Comparison of ENCODE assay signal across 29 cellular contexts in genomic region chr2:143467011-143467410, GRCh38.
"Had no signal": no experiment of that assay in that cellular context is flagged by ENCODE, and none has a peak within 500 bp of the region (broad histone marks: within the 10 kb centered on the region; RNA-seq: fewer than 3 reads in every experiment).

No MANE protein-coding gene starts in this region.

- H3K4me3 ChIP-seq: adrenal gland, Peyer's patch, SJSA1 had no signal

- H3K36me3 ChIP-seq: adrenal gland, Peyer's patch, SJSA1 had no signal

- H3K4me3 Mint-ChIP-seq: activated CD4-positive, alpha-beta memory T cell treated with anti-CD3 and anti-CD28 coated beads for 36 hours; activated CD4-positive, alpha-beta T cell treated with anti-CD3 and anti-CD28 coated beads for 36 hours; activated CD4-positive, alpha-beta T cell treated with anti-CD3 and anti-CD28 coated beads, Interleukin-2, amount 10 ng/mL, durations not matched to agents 7 days and 5 days; activated naive CD4-positive, alpha-beta T cell treated with anti-CD3 and anti-CD28 coated beads for 36 hours; activated T-cell treated with anti-CD3 and anti-CD28 coated beads, Interleukin-2, amount 50 U/mL, for 4 hours; activated T-helper 1 cell treated with anti-CD3 and anti-CD28 coated beads, Interleukin-12 subunit alpha, Interleukin-12 subunit beta, Interleukin-2, Interleukin-4 antibody, amounts not matched to agents 30 ng/mL and 10 ng/mL and 1 ng/mL, durations not matched to agents 14 hours and 24 hours and 36 hours; brain; T-helper 2 cell treated with Interferon-gamma antibody and Interleukin-4, amounts not matched to agents 5 μg/mL and 100 μg/mL, for 36 hours; WTC11 had no signal

- DNase-seq: activated CD4-positive, alpha-beta memory T cell treated with anti-CD3 and anti-CD28 coated beads for 36 hours; activated CD4-positive, alpha-beta T cell treated with anti-CD3 and anti-CD28 coated beads for 36 hours; activated CD4-positive, alpha-beta T cell treated with anti-CD3 and anti-CD28 coated beads, Interleukin-2, amount 10 ng/mL, durations not matched to agents 7 days and 5 days; activated CD8-positive, alpha-beta memory T cell treated with anti-CD3 and anti-CD28 coated beads, Interleukin-2, amount 50 U/mL, for 4 hours; activated gamma-delta T cell treated with Interleukin-2 at 50 U/mL for 16 hours; activated naive CD4-positive, alpha-beta T cell treated with anti-CD3 and anti-CD28 coated beads for 36 hours; activated T-cell treated with anti-CD3 and anti-CD28 coated beads for 4 hours; activated T-cell treated with anti-CD3 and anti-CD28 coated beads, Interleukin-2, amount 50 U/mL, for 4 hours; adrenal gland; caudate nucleus; NCI-H1092 treated with DMSO at 0.1 percent for 48 hours; NCI-H146; NCI-H187 treated with DMSO at 0.1 percent for 48 hours; NCI-H2081; NCI-H345; NCI-H524 treated with DMSO at 0.1 percent for 48 hours; PC-3; Peyer's patch; RPMI8226; SHP77 treated with DMSO at 0.1 percent for 48 hours; SW 1271 had no signal

- H3K27me3 ChIP-seq: adrenal gland, Peyer's patch, SJSA1 had no signal

- H3K9me3 Mint-ChIP-seq: activated CD4-positive, alpha-beta memory T cell treated with anti-CD3 and anti-CD28 coated beads for 36 hours; activated CD4-positive, alpha-beta T cell treated with anti-CD3 and anti-CD28 coated beads, Interleukin-2, amount 10 ng/mL, durations not matched to agents 7 days and 5 days; activated naive CD4-positive, alpha-beta T cell treated with anti-CD3 and anti-CD28 coated beads for 36 hours; activated naive CD4-positive, alpha-beta T cell treated with anti-CD3 and anti-CD28 coated beads, Interleukin-2, amount 50 U/mL, for 72 hours; activated T-cell treated with anti-CD3 and anti-CD28 coated beads, Interleukin-2, amount 50 U/mL, for 4 hours; activated T-helper 1 cell treated with anti-CD3 and anti-CD28 coated beads, Interleukin-12 subunit alpha, Interleukin-12 subunit beta, Interleukin-2, Interleukin-4 antibody, amounts not matched to agents 30 ng/mL and 10 ng/mL and 1 ng/mL, durations not matched to agents 14 hours and 24 hours and 36 hours; T-helper 2 cell treated with Interferon-gamma antibody and Interleukin-4, amounts not matched to agents 5 μg/mL and 100 μg/mL, for 36 hours; WTC11 had no signal

- ATAC-seq: activated CD4-positive, alpha-beta T cell treated with anti-CD3 and anti-CD28 coated beads for 36 hours; activated CD4-positive, CD25-positive, alpha-beta regulatory T cell treated with anti-CD3 and anti-CD28 coated beads, Interleukin-2, amount 50 U/mL, for 24 hours; activated naive CD4-positive, alpha-beta T cell treated with anti-CD3 and anti-CD28 coated beads, Interleukin-2, amount 50 U/mL, for 72 hours; activated T-cell treated with anti-CD3 and anti-CD28 coated beads, Interleukin-2, amount 50 U/mL, for 4 hours; PC-3; WTC11 had no signal

- H3K9me3 ChIP-seq: adrenal gland, Peyer's patch, SJSA1 had no signal

- H3K27ac ChIP-seq: adrenal gland, Peyer's patch, SJSA1 had no signal

- H3K27me3 Mint-ChIP-seq: activated CD4-positive, alpha-beta memory T cell treated with anti-CD3 and anti-CD28 coated beads for 36 hours; activated CD4-positive, alpha-beta T cell treated with anti-CD3 and anti-CD28 coated beads for 36 hours; activated CD4-positive, alpha-beta T cell treated with anti-CD3 and anti-CD28 coated beads, Interleukin-2, amount 10 ng/mL, durations not matched to agents 7 days and 5 days; brain had no signal

- FAIRE-seq: bronchial epithelial cell had no signal

- H3K36me3 Mint-ChIP-seq: brain, WTC11 had no signal

- H3K4me1 ChIP-seq: adrenal gland, Peyer's patch, SJSA1 had no signal

- H3K4me1 Mint-ChIP-seq: brain had no signal

- H3K27ac Mint-ChIP-seq: activated CD4-positive, alpha-beta memory T cell treated with anti-CD3 and anti-CD28 coated beads for 36 hours; activated CD4-positive, alpha-beta T cell treated with anti-CD3 and anti-CD28 coated beads for 36 hours; activated CD4-positive, alpha-beta T cell treated with anti-CD3 and anti-CD28 coated beads, Interleukin-2, amount 10 ng/mL, durations not matched to agents 7 days and 5 days; activated naive CD4-positive, alpha-beta T cell treated with anti-CD3 and anti-CD28 coated beads for 36 hours; activated T-helper 1 cell treated with anti-CD3 and anti-CD28 coated beads, Interleukin-12 subunit alpha, Interleukin-12 subunit beta, Interleukin-2, Interleukin-4 antibody, amounts not matched to agents 30 ng/mL and 10 ng/mL and 1 ng/mL, durations not matched to agents 14 hours and 24 hours and 36 hours; brain; T-helper 2 cell treated with Interferon-gamma antibody and Interleukin-4, amounts not matched to agents 5 μg/mL and 100 μg/mL, for 36 hours; WTC11 had no signal
